In genomic region chr10:99787303-99787702, GRCh38 we compare ENCODE assay signal across 20 cellular contexts. TPM values are rescaled to one million over a fixed set of nuclear protein-coding genes. Genes with fewer than 3 reads are reported as not detected.
DNase-seq lines count a peak whose midpoint lies in the region; ATAC-seq, FAIRE-seq and TF ChIP-seq lines count a peak whose summit lies in the region.
"Had no signal": no experiment of that assay in that cellular context is flagged by ENCODE, and none has a peak within 500 bp of the region (broad histone marks: within the 10 kb centered on the region; RNA-seq: fewer than 3 reads in every experiment).

No MANE protein-coding gene starts in this region.

- H3K27me3 Mint-ChIP-seq in activated naive CD4-positive, alpha-beta T cell treated with anti-CD3 and anti-CD28 coated beads, Interleukin-2, amount 10 ng/mL, durations not matched to agents 7 days and 5 days, result no peaks in the 10 kb centered on the region
- H3K27me3 Mint-ChIP-seq: B cell; CD4-positive, CD25-positive, alpha-beta regulatory T cell had no signal

- ATAC-seq in HepG2 (no peak), GM18868 (IDR thresholded peaks at IDR 0.05; ENCODE audit: unreplicated experiment) (no peak)
- ATAC-seq: CD8-positive, alpha-beta T cell; GM12878; GM23338; HCT116 had no signal

- no peak for DNase-seq in adipocyte (ENCODE audit: low read depth)
- DNase-seq in HepG2 (ENCODE audit: low spot score), result no peak
- no peak for DNase-seq in testis
- DNase-seq in activated naive CD4-positive, alpha-beta T cell treated with anti-CD3 and anti-CD28 coated beads, Interleukin-2, amount 10 ng/mL, durations not matched to agents 7 days and 5 days, result no peak
- DNase-seq: Caco-2; CD4-positive, CD25-positive, alpha-beta regulatory T cell; CD8-positive, alpha-beta T cell; DMS 273 treated with DMSO at 0.1 percent for 48 hours; DMS79; EL; GDM1; H9; HFFc6 had no signal

- H3K36me3 ChIP-seq in adipocyte (ENCODE audit: control insufficient read depth, insufficient read depth, low read length, severe bottlenecking), result peaks cover 8% of the 10 kb centered on the region
- H3K36me3 ChIP-seq in HepG2 (replicated peaks in 1 of 2; ENCODE audit: control insufficient read depth in 1 of 2, insufficient read depth in 2 of 2, low read length in 2 of 2), result peaks cover 17 to 59% of the 10 kb centered on the region in 2 experiments
- H3K36me3 ChIP-seq in testis (ENCODE audit: low read depth, missing control alignments), result no peaks in the 10 kb centered on the region
- H3K36me3 ChIP-seq: BLaER1 had no signal

- TF ChIP-seq CTCF in HepG2 (CRISPR knock-in tag; IDR thresholded peaks at IDR 0.05), result no peak
- no peak for TF ChIP-seq CTCF in testis (IDR thresholded peaks at IDR 0.05)

- TF ChIP-seq POLR2A in HepG2 (IDR thresholded peaks at IDR 0.05; ENCODE audit: insufficient read depth in 1 of 2, low read depth in 2 of 2, low read length in 2 of 2) (no peak), testis (IDR thresholded peaks at IDR 0.05) (no peak)

- no TSS peak for BruUV-seq in HepG2 (replicated peaks; lab: Mats Ljungman, UMichigan)

- peaks cover 61% of the 10 kb centered on the region for H3K4me1 ChIP-seq in adipocyte (ENCODE audit: control insufficient read depth, insufficient read depth, low read length)
- H3K4me1 ChIP-seq in HepG2 (ENCODE audit: insufficient read depth, low read length), result peaks cover 63% of the 10 kb centered on the region
- H3K4me1 ChIP-seq in testis, result no peaks in the 10 kb centered on the region
- H3K4me1 ChIP-seq: BLaER1 had no signal

- peaks cover 95% of the 10 kb centered on the region for H3K79me2 ChIP-seq in HepG2 (ENCODE audit: insufficient read depth, low read length)

- H3K9me3 ChIP-seq in adipocyte (ENCODE audit: control insufficient read depth, low read length) (peaks cover 2% of the 10 kb centered on the region), HepG2 (ENCODE audit: low read length) (no peaks in the 10 kb centered on the region), testis (no peaks in the 10 kb centered on the region)
- H3K9me3 ChIP-seq: BLaER1, Caco-2 had no signal

- H3K9me3 Mint-ChIP-seq in activated naive CD4-positive, alpha-beta T cell treated with anti-CD3 and anti-CD28 coated beads, Interleukin-2, amount 10 ng/mL, durations not matched to agents 7 days and 5 days, result no peaks in the 10 kb centered on the region
- H3K9me3 Mint-ChIP-seq: CD4-positive, CD25-positive, alpha-beta regulatory T cell; CD8-positive, alpha-beta T cell; GM23338; HFFc6 had no signal

- peak overlapping the region; percentile 53 for H3K4me2 ChIP-seq in HepG2 (ENCODE audit: low read depth, low read length)
- H3K4me2 ChIP-seq: BLaER1, GM23338 had no signal

- POLR2A ChIA-PET in HepG2 (lab: Yijun Ruan, JAX), result interaction anchor here (0.7 to 4.2 kb wide), 3 partner anchors 10 to 55 kb away, joined by 3 to 23 read pairs (median 4); partner anchors contain the start of genes COX15 and CUTC

- H4K20me1 ChIP-seq in HepG2 (ENCODE audit: insufficient read depth, low read length), result peaks cover 49% of the 10 kb centered on the region
- H4K20me1 ChIP-seq: BLaER1 had no signal

- H3K4me3 ChIP-seq in adipocyte (ENCODE audit: low read length) (peak overlapping the region; percentile 38), HepG2 (replicated peaks in 1 of 3; ENCODE audit: insufficient read depth in 1 of 3, low read depth in 2 of 3, low read length in 3 of 3) (peak overlapping the region in 2 of 3 experiments; percentile 19 to 37; a peak in 3 of 6 replicates), testis (no peak overlapping the region)
- H3K4me3 ChIP-seq: BLaER1, GM12878, GM23338 had no signal

- CTCF ChIA-PET in HepG2 (lab: Yijun Ruan, JAX; ENCODE audit: low intra/inter-chr PET ratio, low total read pairs), result no interaction called here
- CTCF ChIA-PET in activated naive CD4-positive, alpha-beta T cell treated with anti-CD3 and anti-CD28 coated beads, Interleukin-2, amount 10 ng/mL, durations not matched to agents 7 days and 5 days (lab: Charles Lee), result interaction anchor here (0.6 kb wide), 1 partner anchor 34 kb away, joined by 3 read pairs; no protein-coding TSS in a partner anchor

- no peak for FAIRE-seq in HepG2 (lab: Jason Lieb, UNC)
- FAIRE-seq: GM12878 had no signal

- H3K9ac ChIP-seq in adipocyte (ENCODE audit: low read length) (peak overlapping the region; percentile 85), HepG2 (ENCODE audit: insufficient read depth, low read depth, low read length) (no peak overlapping the region)
- H3K9ac ChIP-seq: BLaER1 had no signal

- H3K4me3 Mint-ChIP-seq in activated naive CD4-positive, alpha-beta T cell treated with anti-CD3 and anti-CD28 coated beads, Interleukin-2, amount 10 ng/mL, durations not matched to agents 7 days and 5 days, result no peak overlapping the region
- H3K4me3 Mint-ChIP-seq: B cell; CD4-positive, CD25-positive, alpha-beta regulatory T cell; CD8-positive, alpha-beta T cell; GM23338; H9; HFFc6 had no signal

- intact Hi-C loops in HepG2 (cut with micrococcal nuclease; ENCODE audit: unreplicated experiment), result no loop called here
- intact Hi-C loops in testis (cut with DNase I; ENCODE audit: low total_unique reads), result no loop called here

- 60% methylated on average over 5 of the region's 5 CpGs for WGBS in HepG2 (ENCODE audit: low lambda C conversion rate)
- 68 to 78% methylated on average over 5 of the region's 5 CpGs for WGBS in testis, 2 donors

- no peak overlapping the region for H3K27ac ChIP-seq in HepG2 (ENCODE audit: extremely low read length, insufficient read depth, low read length)
- H3K27ac ChIP-seq in testis, result no peak overlapping the region
- H3K27ac ChIP-seq: BLaER1, C4-2B had no signal

- in situ Hi-C loops in HepG2 (cut with HindIII; ENCODE audit: extremely low pct_ligation_motif_present, low pct_unique_long_range_greater_than_20kb), result loop anchor here (5.0 kb wide), 1 partner anchor 35 kb away; no protein-coding TSS in a partner anchor

- no peaks in the 10 kb centered on the region for H3K4me1 Mint-ChIP-seq in activated naive CD4-positive, alpha-beta T cell treated with anti-CD3 and anti-CD28 coated beads, Interleukin-2, amount 10 ng/mL, durations not matched to agents 7 days and 5 days
- H3K4me1 Mint-ChIP-seq: B cell; CD4-positive, CD25-positive, alpha-beta regulatory T cell had no signal

- H3K27me3 ChIP-seq in adipocyte (replicated peaks; ENCODE audit: control insufficient read depth, insufficient read depth, low read length) (no peaks in the 10 kb centered on the region), HepG2 (ENCODE audit: control insufficient read depth in 1 of 2, insufficient read depth in 2 of 2, low read length in 2 of 2) (no peaks in the 10 kb centered on the region; a peak in 1 of 5 replicates), testis (no peaks in the 10 kb centered on the region)
- H3K27me3 ChIP-seq: BLaER1 had no signal

- no peak for TF ChIP-seq RAD21 in HepG2 (CRISPR knock-in tag; IDR thresholded peaks at IDR 0.05)

- no peak overlapping the region for H3K27ac Mint-ChIP-seq in activated naive CD4-positive, alpha-beta T cell treated with anti-CD3 and anti-CD28 coated beads, Interleukin-2, amount 10 ng/mL, durations not matched to agents 7 days and 5 days
- H3K27ac Mint-ChIP-seq: B cell; CD4-positive, CD25-positive, alpha-beta regulatory T cell; CD8-positive, alpha-beta T cell; GM23338; H9 had no signal

- no peaks in the 10 kb centered on the region for H3K36me3 Mint-ChIP-seq in activated naive CD4-positive, alpha-beta T cell treated with anti-CD3 and anti-CD28 coated beads, Interleukin-2, amount 10 ng/mL, durations not matched to agents 7 days and 5 days

- no peak overlapping the region for H2AFZ ChIP-seq in HepG2 (ENCODE audit: low read length)
- H2AFZ ChIP-seq: GM23338 had no signal

- TF ChIP-seq EP300 in HepG2 (IDR thresholded peaks at IDR 0.05; ENCODE audit: low read depth in 2 of 2, low read length in 2 of 2) (no peak), HepG2 (CRISPR knock-in tag; IDR thresholded peaks at IDR 0.05; ENCODE audit: borderline replicate concordance) (no peak)

RNA-seq across cellular contexts. Expression of gene ABCC2, which starts 4.9 kb away (rescaled TPM):
- total RNA-seq in HepG2 (2016; rRNA removed; fragmentation: Illumina TruSeq; extraction: Trizol) (69.6 and 181 TPM in 2 replicates), testis (1 to 10 TPM in 1 of 2 donors, under 1 TPM in 1; 0.81 to 2.7 TPM)
- total RNA-seq in HepG2 (2016; cell fraction: cytosol; rRNA removed; fragmentation: Illumina TruSeq; extraction: Trizol; ENCODE audit: low read depth), result 31.3 and 40.8 TPM in 2 replicates
- total RNA-seq in HepG2 (2016; cell fraction: insoluble cytoplasmic fraction; rRNA removed; fragmentation: Illumina TruSeq; extraction: Trizol), result 67.7 and 182 TPM in 2 replicates
- total RNA-seq in HepG2 (2016; cell fraction: membrane; rRNA removed; fragmentation: Illumina TruSeq; extraction: Trizol), result 50.0 and 56.1 TPM in 2 replicates
- total RNA-seq in HepG2 (2016; cell fraction: nucleus; rRNA removed; fragmentation: Illumina TruSeq; extraction: Trizol), result 355 and 375 TPM in 2 replicates
- polyA plus RNA-seq in HepG2 (2011; rRNA removed) (494 and 497 TPM in 2 replicates), testis (ENCODE audit: insufficient read depth, low read depth, low replicate concordance) (4.3 TPM)
- 143 and 146 TPM in 2 replicates for polyA plus RNA-seq in HepG2 (2011; cell fraction: cytosol; rRNA removed)
- 1,936 and 2,090 TPM in 2 replicates for polyA plus RNA-seq in HepG2 (2011; cell fraction: nucleus; rRNA removed)
- 190 and 211 TPM in 2 replicates for polyA plus RNA-seq in HepG2 (2012)
- 15.4 and 16.6 TPM in 2 replicates for polyA plus RNA-seq in HepG2 (2016; cell fraction: cytosol; fragmentation: Illumina TruSeq; extraction: Trizol; ENCODE audit: low read depth)
- 60.6 and 62.7 TPM in 2 replicates for polyA plus RNA-seq in HepG2 (2016; cell fraction: insoluble cytoplasmic fraction; fragmentation: Illumina TruSeq; extraction: Trizol; ENCODE audit: low read depth)
- polyA plus RNA-seq in HepG2 (2016; cell fraction: membrane; fragmentation: Illumina TruSeq; extraction: Trizol; ENCODE audit: low read depth), result 30.7 and 37.6 TPM in 2 replicates
- 729 and 777 TPM in 2 replicates for polyA plus RNA-seq in HepG2 (2016; cell fraction: nucleus; fragmentation: Illumina TruSeq; extraction: Trizol; ENCODE audit: insufficient read depth, low read depth)
- 436 and 561 TPM in 2 replicates for polyA minus RNA-seq in HepG2 (2011; rRNA and poly(A)+ RNA removed; ENCODE audit: low replicate concordance)
- polyA minus RNA-seq in HepG2 (2011; cell fraction: cytosol; rRNA and poly(A)+ RNA removed), result 86.9 and 93.4 TPM in 2 replicates
- polyA minus RNA-seq in HepG2 (2011; cell fraction: nucleus; rRNA and poly(A)+ RNA removed), result 718 and 929 TPM in 2 replicates

RNA-seq across cellular contexts. Expression of gene CUTC, which starts 55.3 kb away (rescaled TPM):
- total RNA-seq in HepG2 (2016; rRNA removed; fragmentation: Illumina TruSeq; extraction: Trizol), result 25.8 and 36.5 TPM in 2 replicates
- total RNA-seq in HepG2 (2016; cell fraction: cytosol; rRNA removed; fragmentation: Illumina TruSeq; extraction: Trizol; ENCODE audit: low read depth), result 6.6 and 6.8 TPM in 2 replicates
- total RNA-seq in HepG2 (2016; cell fraction: insoluble cytoplasmic fraction; rRNA removed; fragmentation: Illumina TruSeq; extraction: Trizol), result 28.5 and 37.2 TPM in 2 replicates
- 10.7 and 13.4 TPM in 2 replicates for total RNA-seq in HepG2 (2016; cell fraction: membrane; rRNA removed; fragmentation: Illumina TruSeq; extraction: Trizol)
- 17.5 and 20.5 TPM in 2 replicates for total RNA-seq in HepG2 (2016; cell fraction: nucleus; rRNA removed; fragmentation: Illumina TruSeq; extraction: Trizol)
- 17.7 and 22.3 TPM in 2 replicates for polyA plus RNA-seq in HepG2 (2011; rRNA removed)
- polyA plus RNA-seq in HepG2 (2011; cell fraction: cytosol; rRNA removed), result 11.7 and 17.5 TPM in 2 replicates
- polyA plus RNA-seq in HepG2 (2011; cell fraction: nucleus; rRNA removed), result 13.6 and 18.8 TPM in 2 replicates
- 24.1 and 29.0 TPM in 2 replicates for polyA plus RNA-seq in HepG2 (2012)
- 4.9 and 6.1 TPM in 2 replicates for polyA plus RNA-seq in HepG2 (2016; cell fraction: cytosol; fragmentation: Illumina TruSeq; extraction: Trizol; ENCODE audit: low read depth)
- polyA plus RNA-seq in HepG2 (2016; cell fraction: insoluble cytoplasmic fraction; fragmentation: Illumina TruSeq; extraction: Trizol; ENCODE audit: low read depth), result 34.4 and 40.4 TPM in 2 replicates
- 9.0 and 10.3 TPM in 2 replicates for polyA plus RNA-seq in HepG2 (2016; cell fraction: membrane; fragmentation: Illumina TruSeq; extraction: Trizol; ENCODE audit: low read depth)
- 23.9 and 24.5 TPM in 2 replicates for polyA plus RNA-seq in HepG2 (2016; cell fraction: nucleus; fragmentation: Illumina TruSeq; extraction: Trizol; ENCODE audit: insufficient read depth, low read depth)
- 22.2 and 41.0 TPM in 2 replicates for polyA minus RNA-seq in HepG2 (2011; rRNA and poly(A)+ RNA removed; ENCODE audit: low replicate concordance)
- polyA minus RNA-seq in HepG2 (2011; cell fraction: cytosol; rRNA and poly(A)+ RNA removed), result 6.5 and 6.7 TPM in 2 replicates
- polyA minus RNA-seq in HepG2 (2011; cell fraction: nucleus; rRNA and poly(A)+ RNA removed), result 30.2 and 32.3 TPM in 2 replicates
- total RNA-seq in testis, result 10 to 100 TPM; 35.7 to 42.4 TPM
- 98.5 TPM for polyA plus RNA-seq in testis (ENCODE audit: insufficient read depth, low read depth, low replicate concordance)

RNA-seq across cellular contexts. Expression of gene COX15, which starts 55.4 kb away (rescaled TPM):
- total RNA-seq in HepG2 (2016; rRNA removed; fragmentation: Illumina TruSeq; extraction: Trizol), result 44.7 and 59.4 TPM in 2 replicates
- total RNA-seq in HepG2 (2016; cell fraction: cytosol; rRNA removed; fragmentation: Illumina TruSeq; extraction: Trizol; ENCODE audit: low read depth), result 4.9 and 5.6 TPM in 2 replicates
- total RNA-seq in HepG2 (2016; cell fraction: insoluble cytoplasmic fraction; rRNA removed; fragmentation: Illumina TruSeq; extraction: Trizol), result 44.5 and 56.7 TPM in 2 replicates
- 15.8 and 19.5 TPM in 2 replicates for total RNA-seq in HepG2 (2016; cell fraction: membrane; rRNA removed; fragmentation: Illumina TruSeq; extraction: Trizol)
- 22.2 and 24.1 TPM in 2 replicates for total RNA-seq in HepG2 (2016; cell fraction: nucleus; rRNA removed; fragmentation: Illumina TruSeq; extraction: Trizol)
- 17.4 and 19.2 TPM in 2 replicates for polyA plus RNA-seq in HepG2 (2011; rRNA removed)
- polyA plus RNA-seq in HepG2 (2011; cell fraction: cytosol; rRNA removed), result 8.0 and 11.2 TPM in 2 replicates
- polyA plus RNA-seq in HepG2 (2011; cell fraction: nucleus; rRNA removed), result 10.1 and 13.7 TPM in 2 replicates
- 16.0 and 25.6 TPM in 2 replicates for polyA plus RNA-seq in HepG2 (2012)
- 3.4 and 4.0 TPM in 2 replicates for polyA plus RNA-seq in HepG2 (2016; cell fraction: cytosol; fragmentation: Illumina TruSeq; extraction: Trizol; ENCODE audit: low read depth)
- polyA plus RNA-seq in HepG2 (2016; cell fraction: insoluble cytoplasmic fraction; fragmentation: Illumina TruSeq; extraction: Trizol; ENCODE audit: low read depth), result 40.4 and 40.7 TPM in 2 replicates
- 9.5 and 10.0 TPM in 2 replicates for polyA plus RNA-seq in HepG2 (2016; cell fraction: membrane; fragmentation: Illumina TruSeq; extraction: Trizol; ENCODE audit: low read depth)
- polyA plus RNA-seq in HepG2 (2016; cell fraction: nucleus; fragmentation: Illumina TruSeq; extraction: Trizol; ENCODE audit: insufficient read depth, low read depth), result 25.7 and 26.1 TPM in 2 replicates
- 18.4 and 29.2 TPM in 2 replicates for polyA minus RNA-seq in HepG2 (2011; rRNA and poly(A)+ RNA removed; ENCODE audit: low replicate concordance)
- polyA minus RNA-seq in HepG2 (2011; cell fraction: cytosol; rRNA and poly(A)+ RNA removed), result 12.0 and 14.7 TPM in 2 replicates
- 13.5 and 15.9 TPM in 2 replicates for polyA minus RNA-seq in HepG2 (2011; cell fraction: nucleus; rRNA and poly(A)+ RNA removed)
- total RNA-seq in testis, result 10 to 100 TPM; 45.8 to 47.4 TPM
- polyA plus RNA-seq in testis (ENCODE audit: insufficient read depth, low read depth, low replicate concordance), result 30.0 TPM

Comparison
In these comparisons a context has a peak if more than half of its experiments do, and no peak if none do; other contexts are left out.
1. H3K4me3 ChIP-seq: peak in adipocyte (single experiment) and HepG2 (2 of 3); none in testis (0 of 2).
2. RNA of gene ABCC2, which starts 4.9 kb away (total RNA-seq): 31.3 to 375 TPM in HepG2; 0.81 to 2.7 TPM in testis; every median in the first group is over 4 times any median in the second.